Comparison of ENCODE assay signal across 1 cellular context in the genomic region with DNA sequence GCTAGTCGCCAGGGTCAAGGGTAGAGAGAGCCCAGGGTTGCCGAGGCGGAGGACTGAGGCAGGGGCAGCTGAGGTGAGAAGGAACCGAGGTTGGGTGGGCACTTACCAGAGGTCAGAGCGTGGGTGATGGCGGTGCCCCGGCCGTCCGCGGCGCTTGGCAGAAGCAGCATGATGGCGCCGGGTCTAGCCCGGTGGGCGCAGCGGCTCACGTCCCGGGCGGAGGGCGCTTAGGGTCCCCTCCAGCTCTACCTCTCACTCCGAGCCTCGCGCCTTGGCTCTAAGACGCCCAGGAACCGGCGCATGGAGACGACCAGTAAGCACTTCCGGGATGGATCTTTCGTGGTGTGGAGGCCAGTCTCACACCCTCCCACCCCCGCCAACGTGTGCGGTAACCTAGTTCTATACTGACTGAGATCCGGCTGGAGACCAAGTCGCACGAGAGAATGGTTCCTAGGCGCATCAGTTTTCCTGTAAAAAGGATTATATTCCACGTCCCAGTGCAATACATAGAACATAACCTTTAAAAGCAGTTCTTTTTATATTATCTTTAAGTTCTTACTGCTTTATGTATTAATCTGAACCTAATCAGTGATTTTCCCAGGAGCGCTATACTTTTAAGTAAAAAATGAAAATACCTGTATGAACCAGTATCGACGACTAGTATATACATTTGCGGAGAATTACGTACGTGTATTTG.
TF ChIP-seq lines count a peak whose summit lies in the region.

A gene with protein sequence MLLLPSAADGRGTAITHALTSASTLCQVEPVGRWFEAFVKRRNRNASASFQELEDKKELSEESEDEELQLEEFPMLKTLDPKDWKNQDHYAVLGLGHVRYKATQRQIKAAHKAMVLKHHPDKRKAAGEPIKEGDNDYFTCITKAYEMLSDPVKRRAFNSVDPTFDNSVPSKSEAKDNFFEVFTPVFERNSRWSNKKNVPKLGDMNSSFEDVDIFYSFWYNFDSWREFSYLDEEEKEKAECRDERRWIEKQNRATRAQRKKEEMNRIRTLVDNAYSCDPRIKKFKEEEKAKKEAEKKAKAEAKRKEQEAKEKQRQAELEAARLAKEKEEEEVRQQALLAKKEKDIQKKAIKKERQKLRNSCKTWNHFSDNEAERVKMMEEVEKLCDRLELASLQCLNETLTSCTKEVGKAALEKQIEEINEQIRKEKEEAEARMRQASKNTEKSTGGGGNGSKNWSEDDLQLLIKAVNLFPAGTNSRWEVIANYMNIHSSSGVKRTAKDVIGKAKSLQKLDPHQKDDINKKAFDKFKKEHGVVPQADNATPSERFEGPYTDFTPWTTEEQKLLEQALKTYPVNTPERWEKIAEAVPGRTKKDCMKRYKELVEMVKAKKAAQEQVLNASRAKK (minus strand): TSS at position 315 of the 697 bp plus-strand sequence. CDS start 145 bp downstream, at position 170.

TF ChIP-seq in HEK293, 187 proteins besides CTCF, POLR2A, EP300 and RAD21 (continued from another document):
- TF ChIP-seq, protein P1, sequence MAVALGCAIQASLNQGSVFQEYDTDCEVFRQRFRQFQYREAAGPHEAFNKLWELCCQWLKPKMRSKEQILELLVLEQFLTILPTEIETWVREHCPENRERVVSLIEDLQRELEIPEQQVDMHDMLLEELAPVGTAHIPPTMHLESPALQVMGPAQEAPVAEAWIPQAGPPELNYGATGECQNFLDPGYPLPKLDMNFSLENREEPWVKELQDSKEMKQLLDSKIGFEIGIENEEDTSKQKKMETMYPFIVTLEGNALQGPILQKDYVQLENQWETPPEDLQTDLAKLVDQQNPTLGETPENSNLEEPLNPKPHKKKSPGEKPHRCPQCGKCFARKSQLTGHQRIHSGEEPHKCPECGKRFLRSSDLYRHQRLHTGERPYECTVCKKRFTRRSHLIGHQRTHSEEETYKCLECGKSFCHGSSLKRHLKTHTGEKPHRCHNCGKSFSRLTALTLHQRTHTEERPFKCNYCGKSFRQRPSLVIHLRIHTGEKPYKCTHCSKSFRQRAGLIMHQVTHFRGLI (tag by site-specific recombination; IDR thresholded peaks at IDR 0.05): no peak; the same call in 1 of the 2 replicates
- TF ChIP-seq ZNF16 (tag by site-specific recombination; IDR thresholded peaks at IDR 0.05; ENCODE audit: low read depth) (no peak), MZF1 (tag by site-specific recombination; IDR thresholded peaks at IDR 0.05; ENCODE audit: borderline replicate concordance) (no peak), ZNF221 (tag by site-specific recombination; IDR thresholded peaks at IDR 0.05; ENCODE audit: borderline replicate concordance) (no peak), ZNF404 (tag by site-specific recombination; IDR thresholded peaks at IDR 0.05) (no peak), ZNF791 (tag by site-specific recombination; IDR thresholded peaks at IDR 0.05) (no peak), ZNF324 (tag by site-specific recombination; IDR thresholded peaks at IDR 0.05) (peak; percentile 85), HOXC10 (CRISPR knock-in tag; IDR thresholded peaks at IDR 0.05) (no peak), ZNF24 (tag by site-specific recombination; IDR thresholded peaks at IDR 0.05) (peak; percentile 70; the same call in 1 of the 2 replicates), ZNF501 (tag by site-specific recombination; IDR thresholded peaks at IDR 0.05) (peak; percentile 92), ZNF112 (tag by site-specific recombination; IDR thresholded peaks at IDR 0.05) (no peak), ZNF776 (tag by site-specific recombination; IDR thresholded peaks at IDR 0.05; ENCODE audit: borderline replicate concordance) (no peak), ZNF76 (tag by site-specific recombination; IDR thresholded peaks at IDR 0.05; ENCODE audit: borderline replicate concordance, low read depth) (peak; percentile 44; the same call in 1 of the 2 replicates), ZNF426 (tag by site-specific recombination; IDR thresholded peaks at IDR 0.05) (no peak), ZNF571 (tag by site-specific recombination; IDR thresholded peaks at IDR 0.05) (no peak), RBAK (tag by site-specific recombination; IDR thresholded peaks at IDR 0.05) (no peak), ZNF530 (tag by site-specific recombination; IDR thresholded peaks at IDR 0.05; ENCODE audit: low read depth) (no peak), BCL11B (tag by site-specific recombination; IDR thresholded peaks at IDR 0.05; ENCODE audit: low read depth) (no peak), ZNF560 (tag by site-specific recombination; IDR thresholded peaks at IDR 0.05; ENCODE audit: borderline replicate concordance) (no peak), ZNF596 (tag by site-specific recombination; IDR thresholded peaks at IDR 0.05) (no peak), SCRT1 (tag by site-specific recombination; IDR thresholded peaks at IDR 0.05; ENCODE audit: borderline replicate concordance) (0 out of 2 replicates have a peak, but pooled peaks have one; percentile 39), ZXDB (tag by site-specific recombination; IDR thresholded peaks at IDR 0.05) (peak; percentile 92), ZNF19 (tag by site-specific recombination; IDR thresholded peaks at IDR 0.05; ENCODE audit: low read depth) (no peak), ZNF10 (tag by site-specific recombination; IDR thresholded peaks at IDR 0.05) (0 out of 2 replicates have a peak, but pooled peaks have one; percentile 14), GLI2 (tag by site-specific recombination; IDR thresholded peaks at IDR 0.05; ENCODE audit: borderline replicate concordance, low read depth) (no peak), KLF10 (tag by site-specific recombination; IDR thresholded peaks at IDR 0.05) (peak; percentile 79), ZNF707 (tag by site-specific recombination; IDR thresholded peaks at IDR 0.05) (no peak), ZNF549 (tag by site-specific recombination; IDR thresholded peaks at IDR 0.05) (no peak), OSR2 (tag by site-specific recombination; IDR thresholded peaks at IDR 0.05) (no peak; the same call in 1 of the 2 replicates), ZNF561 (tag by site-specific recombination; IDR thresholded peaks at IDR 0.05; ENCODE audit: borderline replicate concordance) (peak; percentile 66), ZSCAN16 (tag by site-specific recombination; IDR thresholded peaks at IDR 0.05) (no peak), ZNF211 (tag by site-specific recombination; IDR thresholded peaks at IDR 0.05; ENCODE audit: low read depth) (no peak), ZNF416 (tag by site-specific recombination; IDR thresholded peaks at IDR 0.05) (no peak), ZNF138 (tag by site-specific recombination; IDR thresholded peaks at IDR 0.05; ENCODE audit: borderline replicate concordance) (no peak), ZNF521 (tag by site-specific recombination; IDR thresholded peaks at IDR 0.05) (no peak), ZNF768 (tag by site-specific recombination; IDR thresholded peaks at IDR 0.05) (no peak), ZBTB1 (tag by site-specific recombination; IDR thresholded peaks at IDR 0.05) (peak; percentile 98), ZNF510 (tag by site-specific recombination; IDR thresholded peaks at IDR 0.05; ENCODE audit: insufficient replicate concordance) (no peak)
- TF ChIP-seq, protein P2, sequence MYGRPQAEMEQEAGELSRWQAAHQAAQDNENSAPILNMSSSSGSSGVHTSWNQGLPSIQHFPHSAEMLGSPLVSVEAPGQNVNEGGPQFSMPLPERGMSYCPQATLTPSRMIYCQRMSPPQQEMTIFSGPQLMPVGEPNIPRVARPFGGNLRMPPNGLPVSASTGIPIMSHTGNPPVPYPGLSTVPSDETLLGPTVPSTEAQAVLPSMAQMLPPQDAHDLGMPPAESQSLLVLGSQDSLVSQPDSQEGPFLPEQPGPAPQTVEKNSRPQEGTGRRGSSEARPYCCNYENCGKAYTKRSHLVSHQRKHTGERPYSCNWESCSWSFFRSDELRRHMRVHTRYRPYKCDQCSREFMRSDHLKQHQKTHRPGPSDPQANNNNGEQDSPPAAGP (tag by site-specific recombination; IDR thresholded peaks at IDR 0.05): peak; percentile 88; the same call in 1 of the 2 replicates
- TF ChIP-seq, protein P3, sequence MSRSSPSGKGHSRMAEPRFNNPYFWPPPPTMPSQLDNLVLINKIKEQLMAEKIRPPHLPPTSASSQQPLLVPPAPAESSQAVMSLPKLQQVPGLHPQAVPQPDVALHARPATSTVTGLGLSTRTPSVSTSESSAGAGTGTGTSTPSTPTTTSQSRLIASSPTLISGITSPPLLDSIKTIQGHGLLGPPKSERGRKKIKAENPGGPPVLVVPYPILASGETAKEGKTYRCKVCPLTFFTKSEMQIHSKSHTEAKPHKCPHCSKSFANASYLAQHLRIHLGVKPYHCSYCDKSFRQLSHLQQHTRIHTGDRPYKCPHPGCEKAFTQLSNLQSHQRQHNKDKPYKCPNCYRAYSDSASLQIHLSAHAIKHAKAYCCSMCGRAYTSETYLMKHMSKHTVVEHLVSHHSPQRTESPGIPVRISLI (tag by site-specific recombination; IDR thresholded peaks at IDR 0.05): no peak
- TF ChIP-seq, protein P4, sequence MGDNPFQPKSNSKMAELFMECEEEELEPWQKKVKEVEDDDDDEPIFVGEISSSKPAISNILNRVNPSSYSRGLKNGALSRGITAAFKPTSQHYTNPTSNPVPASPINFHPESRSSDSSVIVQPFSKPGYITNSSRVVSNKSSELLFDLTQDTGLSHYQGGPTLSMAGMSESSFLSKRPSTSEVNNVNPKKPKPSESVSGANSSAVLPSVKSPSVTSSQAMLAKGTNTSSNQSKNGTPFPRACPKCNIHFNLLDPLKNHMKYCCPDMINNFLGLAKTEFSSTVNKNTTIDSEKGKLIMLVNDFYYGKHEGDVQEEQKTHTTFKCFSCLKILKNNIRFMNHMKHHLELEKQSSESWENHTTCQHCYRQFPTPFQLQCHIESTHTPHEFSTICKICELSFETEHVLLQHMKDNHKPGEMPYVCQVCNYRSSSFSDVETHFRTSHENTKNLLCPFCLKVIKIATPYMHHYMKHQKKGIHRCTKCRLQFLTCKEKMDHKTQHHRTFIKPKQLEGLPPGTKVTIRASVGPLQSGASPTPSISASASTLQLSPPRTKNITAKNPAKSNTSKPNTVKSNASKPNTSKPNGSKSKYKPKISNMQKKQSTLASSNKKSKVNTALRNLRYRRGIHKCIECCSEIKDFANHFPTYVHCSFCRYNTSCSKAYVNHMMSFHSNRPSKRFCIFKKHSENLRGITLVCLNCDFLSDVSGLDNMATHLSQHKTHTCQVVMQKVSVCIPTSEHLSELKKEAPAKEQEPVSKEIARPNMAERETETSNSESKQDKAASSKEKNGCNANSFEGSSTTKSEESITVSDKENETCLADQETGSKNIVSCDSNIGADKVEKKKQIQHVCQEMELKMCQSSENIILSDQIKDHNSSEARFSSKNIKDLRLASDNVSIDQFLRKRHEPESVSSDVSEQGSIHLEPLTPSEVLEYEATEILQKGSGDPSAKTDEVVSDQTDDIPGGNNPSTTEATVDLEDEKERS (tag by site-specific recombination; IDR thresholded peaks at IDR 0.05): 0 out of 2 replicates have a peak, but pooled peaks have one; percentile 54
- TF ChIP-seq, protein P5, sequence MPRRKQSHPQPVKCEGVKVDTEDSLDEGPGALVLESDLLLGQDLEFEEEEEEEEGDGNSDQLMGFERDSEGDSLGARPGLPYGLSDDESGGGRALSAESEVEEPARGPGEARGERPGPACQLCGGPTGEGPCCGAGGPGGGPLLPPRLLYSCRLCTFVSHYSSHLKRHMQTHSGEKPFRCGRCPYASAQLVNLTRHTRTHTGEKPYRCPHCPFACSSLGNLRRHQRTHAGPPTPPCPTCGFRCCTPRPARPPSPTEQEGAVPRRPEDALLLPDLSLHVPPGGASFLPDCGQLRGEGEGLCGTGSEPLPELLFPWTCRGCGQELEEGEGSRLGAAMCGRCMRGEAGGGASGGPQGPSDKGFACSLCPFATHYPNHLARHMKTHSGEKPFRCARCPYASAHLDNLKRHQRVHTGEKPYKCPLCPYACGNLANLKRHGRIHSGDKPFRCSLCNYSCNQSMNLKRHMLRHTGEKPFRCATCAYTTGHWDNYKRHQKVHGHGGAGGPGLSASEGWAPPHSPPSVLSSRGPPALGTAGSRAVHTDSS (tag by site-specific recombination; IDR thresholded peaks at IDR 0.05): no peak
